ENCODE assay signal across 12 cellular contexts in the genomic region with DNA sequence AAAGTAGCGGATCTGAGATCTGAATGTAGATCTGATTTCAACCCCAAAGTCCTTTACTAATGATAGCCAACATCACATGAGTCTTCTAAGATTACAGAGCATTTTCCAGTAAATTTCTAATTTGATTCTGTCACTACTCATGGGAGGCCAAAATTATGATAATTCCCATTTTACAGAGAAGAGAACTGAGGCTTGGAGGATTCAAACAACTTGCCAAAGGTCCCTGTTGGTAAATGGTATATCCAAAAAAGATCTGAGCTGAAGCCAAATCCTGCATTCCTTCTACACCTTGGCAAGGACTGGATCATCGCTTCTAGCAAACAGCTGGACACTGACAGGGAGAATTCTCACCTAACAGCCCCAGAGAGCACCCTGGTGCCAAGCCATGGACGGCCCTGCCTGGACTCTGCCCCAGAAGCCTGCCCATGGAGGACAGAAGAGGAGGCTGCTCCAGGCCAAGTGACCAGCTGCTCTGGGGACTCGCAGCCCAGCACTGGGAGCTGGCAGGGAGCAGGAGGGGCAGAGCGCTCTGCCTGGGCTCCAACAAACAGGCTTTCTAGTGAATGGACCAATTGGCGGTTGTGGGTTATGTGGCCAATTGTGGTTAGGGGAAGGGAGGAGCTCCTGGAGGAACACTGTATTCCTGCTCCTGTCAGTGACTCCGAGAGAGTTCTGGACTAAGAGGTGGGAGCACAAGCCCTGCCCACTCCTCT. TPM values are rescaled to one million over a fixed set of nuclear protein-coding genes. Genes with fewer than 3 reads are reported as not detected.
DNase-seq lines count a peak whose midpoint lies in the region; ATAC-seq lines count a peak whose summit lies in the region.
"Had no signal": no experiment of that assay in that cellular context is flagged by ENCODE, and none has a peak within 500 bp of the region (broad histone marks: within the 10 kb centered on the region; RNA-seq: fewer than 3 reads in every experiment).

No MANE protein-coding gene starts in this region.

- intact Hi-C loops in sciatic nerve (cut with DNase I), result no loop called here

- ATAC-seq in sciatic nerve, result peak; percentile 77

- DNase-seq in H4 (ENCODE audit: low spot score) (peak; percentile 85), UCSD-AML1 (lab: John Stamatoyannopoulos, UW; ENCODE audit: unreplicated experiment) (peak; percentile 45), globus pallidus (ENCODE audit: low spot score) (peak; percentile 96), sciatic nerve (ENCODE audit: low spot score) (no peak), kidney tubule cell (ENCODE audit: low spot score) (no peak), T1000 (lab: John Stamatoyannopoulos, UW) (no peak)
- no peak for DNase-seq in stimulated activated naive CD4-positive, alpha-beta T cell (lab: John Stamatoyannopoulos, UW)
- DNase-seq: erythroblast, NCI-H1092, NCI-H524, SHP77, transverse colon had no signal

RNA-seq across cellular contexts. Expression of gene CSF1, which starts 6.4 kb away (rescaled TPM):
- total RNA-seq in H4 (2014; rRNA removed; shearing (Covaris generic)), result 15.8 and 18.9 TPM in 2 replicates
- 61.2 TPM for total RNA-seq in sciatic nerve

Comparison
In these comparisons a context has a peak if more than half of its experiments do, and no peak if none do; other contexts are left out.
1. DNase-seq: peak in H4 (single experiment), UCSD-AML1 (single experiment) and globus pallidus (single experiment); none in sciatic nerve (single experiment), kidney tubule cell (single experiment), T1000 (single experiment) and stimulated activated naive CD4-positive, alpha-beta T cell (0 of 6).